Comparison of ENCODE assay signal across 8 cellular contexts in genomic region chr1:15038232-15039016, GRCh38.
DNase-seq lines count a peak whose midpoint lies in the region; ATAC-seq and TF ChIP-seq lines count a peak whose summit lies in the region.

No MANE protein-coding gene starts in this region.

- no peaks in the 10 kb centered on the region for H3K27me3 ChIP-seq in HCT116 (ENCODE audit: insufficient read depth, low read length)
- H3K27me3 ChIP-seq in CD8-positive, alpha-beta memory T cell (ENCODE audit: insufficient read depth, low read length, poor library complexity, severe bottlenecking), result no peaks in the 10 kb centered on the region

- H3K79me2 ChIP-seq in HCT116 (ENCODE audit: insufficient read depth, low read length), result no peaks in the 10 kb centered on the region

- peak; percentile 96 for ATAC-seq in HCT116
- no peak for ATAC-seq in HG03039 (IDR thresholded peaks at IDR 0.05; ENCODE audit: unreplicated experiment)

- in situ Hi-C loops in SK-MEL-5 (cut with HindIII; ENCODE audit: low pct_unique_long_range_greater_than_20kb, low sequenced_read_pairs), result no loop called here

- POLR2A ChIA-PET in HCT116 (lab: Charles Lee), result no interaction called here
- POLR2A ChIA-PET in CD8-positive, alpha-beta memory T cell (lab: Charles Lee), result no interaction called here

- TF ChIP-seq RAD21 in HCT116 (IDR thresholded peaks at IDR 0.05; ENCODE audit: low read depth), result peak; percentile 59

- peak; percentile 65 to 73 (median 69) for TF ChIP-seq CTCF in HCT116 (IDR thresholded peaks at IDR 0.05 in 2 of 3, conservative IDR thresholded peaks at IDR 0.05 in 1 of 3; ENCODE audit: borderline replicate concordance in 1 of 3, insufficient read depth in 1 of 3, low read depth in 2 of 3, low read length in 2 of 3)

- DNase-seq in DMS53 (lab: John Stamatoyannopoulos, UW), result peak; percentile 74
- peak; percentile 77 for DNase-seq in HCT116 (ENCODE audit: low read depth, low spot score)
- DNase-seq in SK-MEL-5 (ENCODE audit: low read depth, low spot score), result peak; percentile 71
- peak; percentile 16 for DNase-seq in iris pigment epithelial cell (ENCODE audit: low read depth)
- no peak for DNase-seq in NCI-H1436 (lab: John Stamatoyannopoulos, UW)
- no peak for DNase-seq in CD8-positive, alpha-beta memory T cell
- no peak for DNase-seq in stimulated activated CD4-positive, alpha-beta T cell treated with anti-CD3 and anti-CD28 coated beads, Interleukin-2, amount 100 ng/mL, for 48 hours

- intact Hi-C loops in HCT116 (cut with micrococcal nuclease), result loop anchor here (2.0 to 5.0 kb wide), 2 partner anchors 62 to 264 kb away; no protein-coding TSS in a partner anchor

- no peak overlapping the region for H3K27ac ChIP-seq in HCT116 (ENCODE audit: low read depth, low read length)
- H3K27ac ChIP-seq in CD8-positive, alpha-beta memory T cell (ENCODE audit: low read depth, low read length), result no peak overlapping the region

- no peak overlapping the region for H3K4me2 ChIP-seq in HCT116 (ENCODE audit: low read length)

- CTCF ChIA-PET in HCT116 (lab: Charles Lee), result interaction anchor here (1.0 to 1.1 kb wide), 2 partner anchors 9 to 10 kb away, joined by 3 to 7 read pairs; no protein-coding TSS in a partner anchor
- CTCF ChIA-PET in CD8-positive, alpha-beta memory T cell (lab: Charles Lee), result no interaction called here

- peaks cover 0 to 4% of the 10 kb centered on the region in 2 donors for H3K27me3 Mint-ChIP-seq in CD8-positive, alpha-beta memory T cell

- H3K4me3 Mint-ChIP-seq in CD8-positive, alpha-beta memory T cell, result no peak overlapping the region

- no TSS peak for BruUV-seq in HCT116 (replicated peaks; lab: Mats Ljungman, UMichigan)

- no peak overlapping the region for H2AFZ ChIP-seq in HCT116 (ENCODE audit: low read depth, low read length, poor library complexity, severe bottlenecking)

- no peak overlapping the region for H3K27ac Mint-ChIP-seq in CD8-positive, alpha-beta memory T cell

- RAD21 ChIA-PET in HCT116 (lab: Charles Lee; ENCODE audit: low non-redundant PET in 1 of 2, low total read pairs in 2 of 2, uncharacterized antibody in 2 of 2, unreplicated experiment in 2 of 2), result no interaction called here

- H3K36me3 ChIP-seq in HCT116 (ENCODE audit: control insufficient read depth in 1 of 2, insufficient read depth in 2 of 2, low read length in 2 of 2), result no peaks in the 10 kb centered on the region
- H3K36me3 ChIP-seq in CD8-positive, alpha-beta memory T cell (ENCODE audit: insufficient read depth, low read length), result no peaks in the 10 kb centered on the region

- no peaks in the 10 kb centered on the region for H3K9me2 ChIP-seq in HCT116 (ENCODE audit: insufficient read depth)

- H3K36me3 Mint-ChIP-seq in CD8-positive, alpha-beta memory T cell, result no peaks in the 10 kb centered on the region

- no peaks in the 10 kb centered on the region for H3K9me3 ChIP-seq in HCT116 (ENCODE audit: control insufficient read depth in 1 of 2, insufficient read depth in 1 of 2, low read depth in 1 of 2, low read length in 2 of 2)
- H3K9me3 ChIP-seq in CD8-positive, alpha-beta memory T cell (ENCODE audit: low read length), result no peaks in the 10 kb centered on the region

- H3K4me1 Mint-ChIP-seq in CD8-positive, alpha-beta memory T cell, result peaks cover 0 to 7% (median 6%) of the 10 kb centered on the region in 3 donors

- no peaks in the 10 kb centered on the region for H4K20me1 ChIP-seq in HCT116 (ENCODE audit: insufficient read depth)

- TF ChIP-seq POLR2A in HCT116 (IDR thresholded peaks at IDR 0.05; ENCODE audit: borderline replicate concordance, extremely low read depth, insufficient read depth, insufficient read length), result no peak

- no peak overlapping the region for H3K4me3 ChIP-seq in HCT116 (replicated peaks in 1 of 2; ENCODE audit: low read depth in 1 of 2, low read length in 2 of 2)
- H3K4me3 ChIP-seq in CD8-positive, alpha-beta memory T cell (ENCODE audit: low read length), result no peak overlapping the region

- peaks cover 0 to 2% of the 10 kb centered on the region in 2 experiments; a peak in 1 of 4 replicates for H3K4me1 ChIP-seq in HCT116 (ENCODE audit: control insufficient read depth in 1 of 2, insufficient read depth in 2 of 2, low read length in 2 of 2)
- H3K4me1 ChIP-seq in CD8-positive, alpha-beta memory T cell (ENCODE audit: insufficient read depth, low read length), result no peaks in the 10 kb centered on the region

- no peak overlapping the region for H3K9ac ChIP-seq in HCT116 (ENCODE audit: low read length)

- H3K9me3 Mint-ChIP-seq in CD8-positive, alpha-beta memory T cell, result no peaks in the 10 kb centered on the region

TF ChIP-seq in HCT116, 20 proteins besides CTCF, POLR2A, EP300 and RAD21:
- TF ChIP-seq YY1 (IDR thresholded peaks at IDR 0.05; ENCODE audit: extremely low read depth, insufficient replicate concordance, low read depth, low read length) (peak; percentile 59), CBX3 (IDR thresholded peaks at IDR 0.05; ENCODE audit: low read depth) (no peak), MAX (IDR thresholded peaks at IDR 0.05) (0 out of 2 replicates have a peak, but pooled peaks have one; percentile 35)

Comparison
In these comparisons a context has a peak if more than half of its experiments do, and no peak if none do; other contexts are left out.
1. DNase-seq: peak in DMS53 (single experiment), HCT116 (single experiment), SK-MEL-5 (single experiment) and iris pigment epithelial cell (single experiment); none in NCI-H1436 (single experiment), CD8-positive, alpha-beta memory T cell (0 of 5) and stimulated activated CD4-positive, alpha-beta T cell treated with anti-CD3 and anti-CD28 coated beads, Interleukin-2, amount 100 ng/mL, for 48 hours (0 of 2).